ENCODE assay signal across 28 cellular contexts in the genomic region with DNA sequence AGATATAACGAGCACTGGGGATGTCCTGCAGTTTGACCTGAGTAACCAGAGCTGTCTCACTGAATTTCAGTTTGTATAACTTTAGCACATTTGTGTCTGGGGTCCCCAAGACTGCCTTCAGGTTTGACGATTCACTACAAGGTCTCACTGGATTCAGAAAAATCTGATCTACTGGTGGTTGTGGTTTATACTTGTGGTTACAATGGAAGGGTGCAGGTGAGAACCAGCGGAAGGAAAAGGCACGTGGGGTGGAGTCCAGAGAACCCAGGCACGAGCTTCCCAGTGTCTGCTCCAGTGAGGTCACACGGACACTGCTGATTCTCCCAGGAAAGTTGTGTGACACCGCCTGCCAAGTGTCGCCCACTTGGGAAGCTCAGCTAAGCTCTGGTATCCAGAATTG.
"Had no signal": no experiment of that assay in that cellular context is flagged by ENCODE, and none has a peak within 500 bp of the region (broad histone marks: within the 10 kb centered on the region; RNA-seq: fewer than 3 reads in every experiment).

No MANE protein-coding gene starts in this region.

- H3K27ac ChIP-seq: body of pancreas, coronary artery, dorsolateral prefrontal cortex, gastroesophageal sphincter, hepatocyte, ovary, prostate gland, skin epidermis, uterus, VCaP had no signal

- H3K4me3 ChIP-seq: body of pancreas, coronary artery, dorsolateral prefrontal cortex, gastroesophageal sphincter, hepatocyte, ovary, prostate gland, skin epidermis, uterus had no signal

- H3K9me3 ChIP-seq: body of pancreas, gastroesophageal sphincter, ovary, prostate gland, uterus had no signal

- H3K4me1 Mint-ChIP-seq: nephron progenitor cell had no signal

- DNase-seq: activated CD4-positive, alpha-beta memory T cell treated with anti-CD3 and anti-CD28 coated beads for 36 hours; activated CD4-positive, alpha-beta T cell treated with anti-CD3 and anti-CD28 coated beads for 4 hours; activated gamma-delta T cell; anterior cingulate cortex; body of pancreas; dorsolateral prefrontal cortex; effector memory CD4-positive, alpha-beta T cell; left cardiac atrium; left ventricle myocardium superior; nephron progenitor cell; ovary; retina; stimulated activated CD4-positive, alpha-beta T cell treated with anti-CD3 and anti-CD28 coated beads, Interleukin-12 subunit alpha, Interleukin-12 subunit beta, amount 100 ng/mL, for 4 hours; stimulated activated CD4-positive, alpha-beta T cell treated with anti-CD3 and anti-CD28 coated beads, Interleukin-4, amount 100 ng/mL, for 1 hour; T-helper 1 cell; T-helper 9 cell; uterus had no signal

- H3K27ac Mint-ChIP-seq: activated CD4-positive, alpha-beta memory T cell treated with anti-CD3 and anti-CD28 coated beads for 36 hours; activated naive CD8-positive, alpha-beta T cell; activated T-helper 1 cell treated with anti-CD3 and anti-CD28 coated beads, Interleukin-12 subunit alpha, Interleukin-12 subunit beta, Interleukin-2, Interleukin-4 antibody, amounts not matched to agents 30 ng/mL and 10 ng/mL and 1 ng/mL, durations not matched to agents 14 hours and 24 hours and 36 hours; nephron progenitor cell; stimulated activated naive CD8-positive, alpha-beta T cell treated with anti-CD3 and anti-CD28 coated beads, Interleukin-15, Interleukin-2, amounts not matched to agents 100 ng/mL and 50 ng/mL, for 24 hours; type B pancreatic cell had no signal

- H2AFZ ChIP-seq: hepatocyte had no signal

- H3K27me3 Mint-ChIP-seq: activated CD4-positive, alpha-beta memory T cell treated with anti-CD3 and anti-CD28 coated beads for 36 hours; activated naive CD8-positive, alpha-beta T cell; stimulated activated naive CD8-positive, alpha-beta T cell treated with anti-CD3 and anti-CD28 coated beads, Interleukin-15, Interleukin-2, amounts not matched to agents 100 ng/mL and 50 ng/mL, for 24 hours; type B pancreatic cell had no signal

- H3K79me2 ChIP-seq: hepatocyte had no signal

- ATAC-seq: body of pancreas, gastroesophageal sphincter, left cardiac atrium, left ventricle myocardium superior, sciatic nerve had no signal

- H3K4me2 ChIP-seq: hepatocyte had no signal

- H3K4me3 Mint-ChIP-seq: activated CD4-positive, alpha-beta memory T cell treated with anti-CD3 and anti-CD28 coated beads for 36 hours; activated naive CD8-positive, alpha-beta T cell; activated T-helper 1 cell treated with anti-CD3 and anti-CD28 coated beads, Interleukin-12 subunit alpha, Interleukin-12 subunit beta, Interleukin-2, Interleukin-4 antibody, amounts not matched to agents 30 ng/mL and 10 ng/mL and 1 ng/mL, durations not matched to agents 14 hours and 24 hours and 36 hours; nephron progenitor cell; stimulated activated naive CD8-positive, alpha-beta T cell treated with anti-CD3 and anti-CD28 coated beads, Interleukin-15, Interleukin-2, amounts not matched to agents 100 ng/mL and 50 ng/mL, for 24 hours; type B pancreatic cell had no signal

- H3K36me3 ChIP-seq: ovary, uterus had no signal

- H3K9me3 Mint-ChIP-seq: activated T-helper 1 cell treated with anti-CD3 and anti-CD28 coated beads, Interleukin-12 subunit alpha, Interleukin-12 subunit beta, Interleukin-2, Interleukin-4 antibody, amounts not matched to agents 30 ng/mL and 10 ng/mL and 1 ng/mL, durations not matched to agents 14 hours and 24 hours and 36 hours; stimulated activated naive CD8-positive, alpha-beta T cell treated with anti-CD3 and anti-CD28 coated beads, Interleukin-15, Interleukin-2, amounts not matched to agents 100 ng/mL and 50 ng/mL, for 24 hours; type B pancreatic cell had no signal

- H3K27me3 ChIP-seq: body of pancreas, dorsolateral prefrontal cortex, gastroesophageal sphincter, hepatocyte, ovary, uterus had no signal
